In genomic region chr3:134618986-134619615, GRCh38 we compare ENCODE assay signal across 21 cellular contexts. TPM values are rescaled to one million over a fixed set of nuclear protein-coding genes. Genes with fewer than 3 reads are reported as not detected.
"Had no signal": no experiment of that assay in that cellular context is flagged by ENCODE, and none has a peak within 500 bp of the region (broad histone marks: within the 10 kb centered on the region; RNA-seq: fewer than 3 reads in every experiment).

No MANE protein-coding gene starts in this region.

- H3K27ac ChIP-seq: brain microvascular endothelial cell, esophagus muscularis mucosa, gastrocnemius medialis, thyroid gland had no signal

- H3K4me1 ChIP-seq: esophagus muscularis mucosa, thyroid gland had no signal

- H3K9me3 Mint-ChIP-seq: activated B cell treated with CpG ODN at 0.5 μM for 24 hours; activated naive CD8-positive, alpha-beta T cell treated with anti-CD3 and anti-CD28 coated beads, Interleukin-2, amount 50 U/mL, for 24 hours; activated T-cell treated with anti-CD3 and anti-CD28 coated beads, Interleukin-2, amount 50 U/mL, for 72 hours; effector memory CD8-positive, alpha-beta T cell; memory B cell; nephron had no signal

- H3K4me3 ChIP-seq: esophagus muscularis mucosa, gastrocnemius medialis, thyroid gland had no signal

- H3K36me3 Mint-ChIP-seq: memory B cell had no signal

- H3K4me1 Mint-ChIP-seq: activated B cell treated with CpG ODN at 0.5 μM for 24 hours; activated CD4-positive, alpha-beta T cell treated with anti-CD3 and anti-CD28 coated beads for 36 hours; activated naive CD8-positive, alpha-beta T cell treated with anti-CD3 and anti-CD28 coated beads, Interleukin-2, amount 50 U/mL, for 24 hours; memory B cell; nephron had no signal

- H3K27ac Mint-ChIP-seq: activated B cell treated with CpG ODN at 0.5 μM for 24 hours; activated CD4-positive, alpha-beta T cell treated with anti-CD3 and anti-CD28 coated beads for 36 hours; activated naive CD8-positive, alpha-beta T cell treated with anti-CD3 and anti-CD28 coated beads, Interleukin-2, amount 50 U/mL, for 24 hours; activated T-cell treated with anti-CD3 and anti-CD28 coated beads, Interleukin-2, amount 50 U/mL, for 72 hours; effector memory CD8-positive, alpha-beta T cell; memory B cell; nephron; T-helper 17 cell had no signal

- H3K4me3 Mint-ChIP-seq: activated B cell treated with CpG ODN at 0.5 μM for 24 hours; activated CD4-positive, alpha-beta T cell treated with anti-CD3 and anti-CD28 coated beads for 36 hours; activated naive CD8-positive, alpha-beta T cell treated with anti-CD3 and anti-CD28 coated beads, Interleukin-2, amount 50 U/mL, for 24 hours; activated T-cell treated with anti-CD3 and anti-CD28 coated beads, Interleukin-2, amount 50 U/mL, for 72 hours; effector memory CD8-positive, alpha-beta T cell; memory B cell; nephron; T-helper 17 cell had no signal

- DNase-seq: activated B cell treated with CpG ODN at 0.5 μM for 24 hours; activated CD4-positive, alpha-beta T cell treated with anti-CD3 and anti-CD28 coated beads for 36 hours; activated CD4-positive, alpha-beta T cell treated with anti-CD3 and anti-CD28 coated beads, Interleukin-2, amount 50 U/mL, for 48 hours; activated effector memory CD4-positive, alpha-beta T cell treated with anti-CD3 and anti-CD28 coated beads, Interleukin-2, amount 50 U/mL, for 16 hours; activated naive CD4-positive, alpha-beta T cell treated with anti-CD3 and anti-CD28 coated beads, Interleukin-2, amount 50 U/mL, for 16 hours; activated naive CD8-positive, alpha-beta T cell treated with anti-CD3 and anti-CD28 coated beads, Interleukin-2, amount 50 U/mL, for 24 hours; activated T-cell treated with anti-CD3 and anti-CD28 coated beads, Interleukin-2, amount 50 U/mL, for 72 hours; brain microvascular endothelial cell; effector memory CD8-positive, alpha-beta T cell; gastrocnemius medialis; left cardiac atrium; stimulated activated CD4-positive, alpha-beta T cell treated with anti-CD3 and anti-CD28 coated beads, Interleukin-12 subunit alpha, Interleukin-12 subunit beta, amount 100 ng/mL, for 4 hours; stimulated activated CD4-positive, alpha-beta T cell treated with anti-CD3 and anti-CD28 coated beads, Interleukin-4, amount 100 ng/mL, for 4 hours; stimulated activated naive CD8-positive, alpha-beta T cell treated with anti-CD3 and anti-CD28 coated beads, Interleukin-15, Interleukin-2, amounts not matched to agents 100 U/mL and 50 U/mL, for 24 hours; SW 1271; T-helper 17 cell; thyroid gland had no signal

- H3K9me3 ChIP-seq: esophagus muscularis mucosa, gastrocnemius medialis, thyroid gland had no signal

- H3K27me3 ChIP-seq: brain microvascular endothelial cell, esophagus muscularis mucosa, gastrocnemius medialis, thyroid gland had no signal

- H3K27me3 Mint-ChIP-seq: activated B cell treated with CpG ODN at 0.5 μM for 24 hours; activated CD4-positive, alpha-beta T cell treated with anti-CD3 and anti-CD28 coated beads for 36 hours; activated naive CD8-positive, alpha-beta T cell treated with anti-CD3 and anti-CD28 coated beads, Interleukin-2, amount 50 U/mL, for 24 hours; effector memory CD8-positive, alpha-beta T cell; memory B cell; T-helper 17 cell had no signal

- H3K36me3 ChIP-seq: brain microvascular endothelial cell, gastrocnemius medialis, thyroid gland had no signal

RNA-seq across cellular contexts. Expression of gene KY, which starts 31.7 kb away (rescaled TPM):
- total RNA-seq: activated B cell treated with CpG ODN at 0.5 μM for 24 hours; activated CD4-positive, alpha-beta T cell treated with anti-CD3 and anti-CD28 coated beads for 36 hours; activated T-cell treated with anti-CD3 and anti-CD28 coated beads, Interleukin-2, amount 50 U/mL, for 72 hours; dermis microvascular lymphatic vessel endothelial cell; T-helper 17 cell had no signal
